In the genomic region with DNA sequence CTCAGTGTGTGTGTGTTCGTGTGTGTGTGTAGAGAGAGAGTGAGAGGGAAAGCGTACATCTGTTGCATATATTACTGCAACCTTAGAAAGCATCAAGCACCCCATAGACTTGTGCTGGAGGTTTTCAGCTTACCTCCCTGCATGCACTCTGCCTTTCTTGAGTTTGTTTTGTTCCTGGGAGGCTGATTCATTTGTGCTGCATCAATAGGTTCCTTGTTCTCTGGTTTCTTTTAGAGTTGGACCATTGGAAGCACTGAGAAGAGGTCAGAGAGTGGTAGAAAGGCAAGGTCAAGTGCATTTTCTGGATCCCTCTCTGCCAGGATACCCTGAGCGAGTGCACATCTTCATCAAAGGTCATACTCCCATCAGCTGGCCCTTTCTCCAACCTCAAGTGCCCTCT, we compare ENCODE assay signal across 23 cellular contexts.
DNase-seq lines count a peak whose midpoint lies in the region; ATAC-seq and TF ChIP-seq lines count a peak whose summit lies in the region.
"Had no signal": no experiment of that assay in that cellular context is flagged by ENCODE, and none has a peak within 500 bp of the region (broad histone marks: within the 10 kb centered on the region; RNA-seq: fewer than 3 reads in every experiment).

No MANE protein-coding gene starts in this region.

- no peak overlapping the region for H3K27ac Mint-ChIP-seq in neural progenitor cell
- H3K27ac Mint-ChIP-seq: CD4-positive, CD25-positive, alpha-beta regulatory T cell had no signal

- H3K27ac ChIP-seq in mammary epithelial cell (ENCODE audit: insufficient read depth, low read depth, low read length) (no peak overlapping the region), breast epithelium (no peak overlapping the region), esophagus muscularis mucosa (replicated peaks in 1 of 4) (no peak overlapping the region), neural progenitor cell (no peak overlapping the region)
- H3K27ac ChIP-seq: BLaER1, KMS-11, SJSA1 had no signal

- H3K27me3 ChIP-seq in mammary epithelial cell (ENCODE audit: insufficient read depth, low read length) (no peaks in the 10 kb centered on the region), breast epithelium (no peaks in the 10 kb centered on the region), esophagus muscularis mucosa (no peaks in the 10 kb centered on the region), neural progenitor cell (no peaks in the 10 kb centered on the region)
- H3K27me3 ChIP-seq: BLaER1, SJSA1 had no signal

- no peaks in the 10 kb centered on the region for H3K36me3 Mint-ChIP-seq in neural progenitor cell
- H3K36me3 Mint-ChIP-seq: CD4-positive, CD25-positive, alpha-beta regulatory T cell had no signal

- TF ChIP-seq POLR2A in breast epithelium (IDR thresholded peaks at IDR 0.05), result no peak
- no peak for TF ChIP-seq POLR2A in esophagus muscularis mucosa (IDR thresholded peaks at IDR 0.05; ENCODE audit: low read depth)

- H3K4me1 ChIP-seq in mammary epithelial cell (ENCODE audit: insufficient read depth, low read length), result no peaks in the 10 kb centered on the region
- no peaks in the 10 kb centered on the region for H3K4me1 ChIP-seq in breast epithelium
- no peaks in the 10 kb centered on the region for H3K4me1 ChIP-seq in esophagus muscularis mucosa
- peaks cover 3% of the 10 kb centered on the region for H3K4me1 ChIP-seq in neural progenitor cell
- H3K4me1 ChIP-seq: BLaER1, SJSA1 had no signal

- no peaks in the 10 kb centered on the region for H3F3A ChIP-seq in neural progenitor cell (ENCODE audit: low read depth)

- no peaks in the 10 kb centered on the region for H4K20me1 ChIP-seq in mammary epithelial cell (ENCODE audit: insufficient read depth, low read length)
- H4K20me1 ChIP-seq in neural progenitor cell (ENCODE audit: low read depth), result no peaks in the 10 kb centered on the region
- H4K20me1 ChIP-seq: BLaER1 had no signal

- no peak overlapping the region for H3K4me3 Mint-ChIP-seq in neural progenitor cell
- H3K4me3 Mint-ChIP-seq: CD4-positive, CD25-positive, alpha-beta regulatory T cell had no signal

- DNase-seq in mammary epithelial cell, result peak; percentile 10
- no peak for DNase-seq in breast epithelium (ENCODE audit: low spot score in 2 of 2)
- DNase-seq in esophagus muscularis mucosa (ENCODE audit: extremely low spot score), result peak; percentile 62
- DNase-seq in neural progenitor cell (ENCODE audit: low spot score), result peak; percentile 64
- DNase-seq in NCI-H82 (lab: John Stamatoyannopoulos, UW), result no peak
- DNase-seq in NCI-H510A treated with DMSO at 0.1 percent for 48 hours (lab: John Stamatoyannopoulos, UW), result no peak
- DNase-seq: 8988T; ACHN; CD4-positive, CD25-positive, alpha-beta regulatory T cell; H7; IMR-90; MM.1S; NCI-H1417; NCI-H1694 treated with DMSO at 0.1 percent for 48 hours; NCI-H2081; NCI-H345; NCI-H526; Right ventricle myocardium superior; RPMI8226 had no signal

- no peak overlapping the region for H3K4me3 ChIP-seq in mammary epithelial cell (replicated peaks in 1 of 3; ENCODE audit: insufficient read depth in 1 of 3, low read depth in 2 of 3, low read length in 3 of 3)
- no peak overlapping the region for H3K4me3 ChIP-seq in breast epithelium
- no peak overlapping the region for H3K4me3 ChIP-seq in esophagus muscularis mucosa
- no peak overlapping the region for H3K4me3 ChIP-seq in neural progenitor cell
- H3K4me3 ChIP-seq: BLaER1, SJSA1 had no signal

- H3K27me3 Mint-ChIP-seq in neural progenitor cell (ENCODE audit: insufficient read depth, low read depth), result peaks cover 7% of the 10 kb centered on the region
- H3K27me3 Mint-ChIP-seq: CD4-positive, CD25-positive, alpha-beta regulatory T cell had no signal

- intact Hi-C loops in mammary epithelial cell (cut with micrococcal nuclease), result no loop called here
- intact Hi-C loops in breast epithelium (cut with DNase I; ENCODE audit: low total_unique reads), result no loop called here
- intact Hi-C loops in esophagus muscularis mucosa (cut with DNase I), result no loop called here

- H3K9me3 ChIP-seq in mammary epithelial cell (replicated peaks; ENCODE audit: insufficient read depth, low read length) (no peaks in the 10 kb centered on the region), breast epithelium (no peaks in the 10 kb centered on the region), esophagus muscularis mucosa (peaks cover 0 to 6% (median 0%) of the 10 kb centered on the region in 4 donors), neural progenitor cell (ENCODE audit: low read depth) (no peaks in the 10 kb centered on the region)
- H3K9me3 ChIP-seq: SJSA1 had no signal

- in situ Hi-C loops in mammary epithelial cell (cut with MboI; ENCODE audit: low sequenced_read_pairs in 2 of 2), result no loop called here

- H3K4me1 Mint-ChIP-seq in neural progenitor cell, result peaks cover 15% of the 10 kb centered on the region
- H3K4me1 Mint-ChIP-seq: CD4-positive, CD25-positive, alpha-beta regulatory T cell had no signal

- H2AFZ ChIP-seq in mammary epithelial cell (ENCODE audit: low read depth, low read length) (no peak overlapping the region), neural progenitor cell (replicated peaks) (no peak overlapping the region)

- WGBS in mammary epithelial cell (ENCODE audit: low coverage, missing lambda C conversion rate), result 67% methylated on average over 3 of the region's 3 CpGs
- 67% methylated on average over 3 of the region's 3 CpGs for WGBS in esophagus muscularis mucosa

- H3K9ac ChIP-seq in mammary epithelial cell (ENCODE audit: insufficient read depth, low read length) (no peak overlapping the region), neural progenitor cell (no peak overlapping the region)
- H3K9ac ChIP-seq: BLaER1, KMS-11 had no signal

- no peaks in the 10 kb centered on the region for H3K79me2 ChIP-seq in mammary epithelial cell (ENCODE audit: insufficient read depth, low read length)
- no peaks in the 10 kb centered on the region for H3K79me2 ChIP-seq in neural progenitor cell (ENCODE audit: low read depth)

- no TSS peak for BruUV-seq in mammary epithelial cell (replicated peaks; lab: Mats Ljungman, UMichigan)

- no peak for TF ChIP-seq EP300 in esophagus muscularis mucosa (IDR thresholded peaks at IDR 0.05)

- H3K9me3 Mint-ChIP-seq in neural progenitor cell, result no peaks in the 10 kb centered on the region

- dilution Hi-C loops in mammary epithelial cell (cut with HindIII; ENCODE audit: low sequenced_read_pairs), result no loop called here

- H3K36me3 ChIP-seq in mammary epithelial cell (ENCODE audit: insufficient read depth, low read length) (no peaks in the 10 kb centered on the region), breast epithelium (no peaks in the 10 kb centered on the region), esophagus muscularis mucosa (no peaks in the 10 kb centered on the region), neural progenitor cell (no peaks in the 10 kb centered on the region)
- H3K36me3 ChIP-seq: BLaER1, SJSA1 had no signal

- ATAC-seq in HG03095 (IDR thresholded peaks at IDR 0.05; ENCODE audit: unreplicated experiment), result no peak

- H3K4me2 ChIP-seq in mammary epithelial cell (ENCODE audit: insufficient read depth, low read depth, low read length) (no peak overlapping the region), neural progenitor cell (no peak overlapping the region)
- H3K4me2 ChIP-seq: BLaER1, KMS-11 had no signal

- TF ChIP-seq CTCF in mammary epithelial cell (conservative IDR thresholded peaks at IDR 0.05 in 1 of 2, IDR thresholded peaks at IDR 0.05 in 1 of 2; ENCODE audit: extremely low read depth in 1 of 2, insufficient read depth in 1 of 2, low read depth in 1 of 2, low read length in 2 of 2), result no peak
- no peak for TF ChIP-seq CTCF in breast epithelium (IDR thresholded peaks at IDR 0.05)
- no peak for TF ChIP-seq CTCF in esophagus muscularis mucosa (IDR thresholded peaks at IDR 0.05)
- TF ChIP-seq CTCF in neural progenitor cell (IDR thresholded peaks at IDR 0.05), result no peak

- CTCF ChIA-PET in mammary epithelial cell (lab: Charles Lee; ENCODE audit: low non-redundant PET), result interaction anchor here (0.6 kb wide), 1 partner anchor 281 kb away, joined by 3 read pairs; no protein-coding TSS in a partner anchor

Comparison
In these comparisons a context has a peak if more than half of its experiments do, and no peak if none do; other contexts are left out.
1. DNase-seq: peak in mammary epithelial cell (single experiment), esophagus muscularis mucosa (single experiment) and neural progenitor cell (single experiment); none in breast epithelium (0 of 2), NCI-H82 (single experiment) and NCI-H510A treated with DMSO at 0.1 percent for 48 hours (single experiment).